In genomic region chr18:34723143-34723542, GRCh38 we compare ENCODE assay signal across 2 cellular contexts.
TF ChIP-seq lines count a peak whose summit lies in the region.

No MANE protein-coding gene starts in this region.

TF ChIP-seq in IMR-90, 13 proteins besides CTCF, POLR2A, EP300 and RAD21 (continued from another document):
- no peak for TF ChIP-seq RCOR1 (IDR thresholded peaks at IDR 0.05; ENCODE audit: insufficient replicate concordance, low read length)
- no peak for TF ChIP-seq SMC3 (IDR thresholded peaks at IDR 0.05; ENCODE audit: low read depth, low read length)
- TF ChIP-seq FOS (IDR thresholded peaks at IDR 0.05; ENCODE audit: low read depth, low read length), result no peak
- no peak for TF ChIP-seq NFE2L2 (IDR thresholded peaks at IDR 0.05; ENCODE audit: low read depth, low read length)
- no peak for TF ChIP-seq CEBPB (IDR thresholded peaks at IDR 0.05; ENCODE audit: low read depth, low read length)
- TF ChIP-seq BHLHE40 (IDR thresholded peaks at IDR 0.05; ENCODE audit: low read depth, low read length), result no peak

TF ChIP-seq in SK-N-SH, 30 proteins besides CTCF, POLR2A, EP300 and RAD21 (continued from another document):
- TF ChIP-seq, protein P1, sequence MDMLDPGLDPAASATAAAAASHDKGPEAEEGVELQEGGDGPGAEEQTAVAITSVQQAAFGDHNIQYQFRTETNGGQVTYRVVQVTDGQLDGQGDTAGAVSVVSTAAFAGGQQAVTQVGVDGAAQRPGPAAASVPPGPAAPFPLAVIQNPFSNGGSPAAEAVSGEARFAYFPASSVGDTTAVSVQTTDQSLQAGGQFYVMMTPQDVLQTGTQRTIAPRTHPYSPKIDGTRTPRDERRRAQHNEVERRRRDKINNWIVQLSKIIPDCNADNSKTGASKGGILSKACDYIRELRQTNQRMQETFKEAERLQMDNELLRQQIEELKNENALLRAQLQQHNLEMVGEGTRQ (IDR thresholded peaks at IDR 0.05; ENCODE audit: borderline replicate concordance, low read depth, low read length), result no peak
- TF ChIP-seq, protein P2, sequence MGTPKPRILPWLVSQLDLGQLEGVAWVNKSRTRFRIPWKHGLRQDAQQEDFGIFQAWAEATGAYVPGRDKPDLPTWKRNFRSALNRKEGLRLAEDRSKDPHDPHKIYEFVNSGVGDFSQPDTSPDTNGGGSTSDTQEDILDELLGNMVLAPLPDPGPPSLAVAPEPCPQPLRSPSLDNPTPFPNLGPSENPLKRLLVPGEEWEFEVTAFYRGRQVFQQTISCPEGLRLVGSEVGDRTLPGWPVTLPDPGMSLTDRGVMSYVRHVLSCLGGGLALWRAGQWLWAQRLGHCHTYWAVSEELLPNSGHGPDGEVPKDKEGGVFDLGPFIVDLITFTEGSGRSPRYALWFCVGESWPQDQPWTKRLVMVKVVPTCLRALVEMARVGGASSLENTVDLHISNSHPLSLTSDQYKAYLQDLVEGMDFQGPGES (IDR thresholded peaks at IDR 0.05; ENCODE audit: low read depth, low read length), result no peak
- TF ChIP-seq NFIC (IDR thresholded peaks at IDR 0.05; ENCODE audit: borderline replicate concordance) (no peak), REST (IDR thresholded peaks at IDR 0.05; ENCODE audit: low read depth, low read length) (no peak), MEF2A (IDR thresholded peaks at IDR 0.05; ENCODE audit: borderline replicate concordance, low read depth) (no peak), CHD2 (IDR thresholded peaks at IDR 0.05; ENCODE audit: low read length, partially characterized antibody) (no peak), NRF1 (IDR thresholded peaks at IDR 0.05; ENCODE audit: low read depth, low read length) (no peak), MXI1 (IDR thresholded peaks at IDR 0.05; ENCODE audit: low read depth, low read length) (no peak), FOXM1 (IDR thresholded peaks at IDR 0.05; ENCODE audit: low read depth) (no peak), SIN3A (IDR thresholded peaks at IDR 0.05; ENCODE audit: borderline replicate concordance, low read depth, low read length) (no peak), RFX5 (IDR thresholded peaks at IDR 0.05; ENCODE audit: low read length) (no peak), EZH2phosphoT487 (IDR thresholded peaks at IDR 0.05; ENCODE audit: borderline replicate concordance, low read depth) (no peak), RCOR1 (IDR thresholded peaks at IDR 0.05; ENCODE audit: low read length) (no peak), ZBTB33 (IDR thresholded peaks at IDR 0.05; ENCODE audit: borderline replicate concordance, low read depth) (no peak), RXRA (IDR thresholded peaks at IDR 0.05; ENCODE audit: borderline replicate concordance, low read depth) (no peak), SMC3 (IDR thresholded peaks at IDR 0.05; ENCODE audit: low read depth, low read length) (no peak)
